ENCODE assay signal across 8 cellular contexts in the genomic region with DNA sequence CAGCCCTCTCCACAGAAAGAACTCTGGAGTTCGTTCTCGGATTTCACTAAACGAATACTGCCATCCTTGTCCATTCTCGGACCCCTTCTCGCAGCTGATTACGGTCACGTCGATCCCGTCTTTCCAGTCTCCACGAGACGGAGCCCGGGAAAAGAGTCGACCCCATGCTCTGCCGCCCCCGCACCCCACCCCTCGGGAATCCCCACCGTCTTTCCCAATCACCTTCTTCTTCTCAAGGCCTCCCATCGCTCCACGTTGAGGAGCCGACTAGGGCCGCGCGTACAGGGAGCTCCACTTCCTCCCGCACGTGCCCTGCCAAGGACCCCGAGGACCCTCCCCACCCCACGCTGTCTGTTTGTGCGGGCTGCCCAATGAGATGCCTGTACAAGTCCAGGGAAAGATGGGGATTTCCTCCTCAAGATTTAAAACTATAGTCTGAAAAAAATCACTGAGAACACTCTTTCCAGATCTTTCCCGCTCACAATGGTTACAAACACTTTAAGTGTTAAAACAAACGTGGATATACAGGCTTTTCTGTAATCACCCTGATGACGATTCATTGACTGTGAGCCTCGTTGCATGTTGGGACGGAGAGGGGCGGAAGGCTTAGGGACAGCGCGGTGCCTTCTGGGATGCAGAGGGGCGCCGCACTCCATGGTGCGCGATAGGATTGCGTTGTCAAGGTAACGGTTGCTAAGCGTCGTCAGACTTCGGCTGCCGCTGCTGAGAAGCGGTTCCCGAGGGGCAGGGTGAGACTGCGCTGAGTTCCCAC. TPM values are rescaled to one million over a fixed set of nuclear protein-coding genes. Genes with fewer than 3 reads are reported as not detected.
DNase-seq lines count a peak whose midpoint lies in the region; ATAC-seq and TF ChIP-seq lines count a peak whose summit lies in the region.

A gene (minus strand): TSS at position 323 of the 772 bp plus-strand sequence. CDS start 77 bp downstream, at position 246.

- ATAC-seq in HG02884 (IDR thresholded peaks at IDR 0.05; ENCODE audit: unreplicated experiment): peak; percentile 87
- peak; percentile 100 for ATAC-seq in left cardiac atrium
- ATAC-seq in upper lobe of right lung: peak; percentile 99

- H3K27ac ChIP-seq in upper lobe of right lung: peak within 1 kb of the TSS; percentile 88

- no peak for TF ChIP-seq CTCF in upper lobe of right lung (IDR thresholded peaks at IDR 0.05)

- peaks cover 29% of the 10 kb centered on the region for H3K36me3 ChIP-seq in upper lobe of right lung

- H3K9me3 ChIP-seq in upper lobe of right lung: no peaks in the 10 kb centered on the region

- intact Hi-C loops in T-helper 1 cell treated with Interleukin-12 subunit alpha and Interleukin-12 subunit beta and Interleukin-4 antibody, amounts not matched to agents 30 ng/mL and 1 ng/mL, for 36 hours (cut with micrococcal nuclease): loop anchor here (1.0 kb wide), 8 partner anchors 14 to 824 kb away; a partner anchor contains a TSS
- intact Hi-C loops in left cardiac atrium (cut with DNase I): no loop called here
- intact Hi-C loops in posterior vena cava (cut with DNase I): no loop called here
- intact Hi-C loops in upper lobe of right lung (cut with DNase I): no loop called here

- peak; percentile 50 for TF ChIP-seq POLR2A in GM15510 (IDR thresholded peaks at IDR 0.05; ENCODE audit: borderline replicate concordance, extremely low read depth, insufficient read length)

- peak within 1 kb of the TSS; percentile 95 for H3K4me3 ChIP-seq in upper lobe of right lung

- DNase-seq in NCI-H1694 (lab: John Stamatoyannopoulos, UW): peak; percentile 96
- DNase-seq in amygdala (lab: John Stamatoyannopoulos, UW): peak; percentile 39 to 97 (median 91)
- DNase-seq in left cardiac atrium: peak; percentile 96
- peak; percentile 98 for DNase-seq in posterior vena cava (ENCODE audit: low spot score)
- DNase-seq in upper lobe of right lung: peak; percentile 95

- H3K4me1 ChIP-seq in upper lobe of right lung: peaks cover 10% of the 10 kb centered on the region

- H3K27me3 ChIP-seq in upper lobe of right lung: no peaks in the 10 kb centered on the region

RNA-seq across cellular contexts. Expression of the gene that starts here (rescaled TPM):
- 88.1 and 89.0 TPM in 2 replicates for total RNA-seq in T-helper 1 cell treated with Interleukin-12 subunit alpha and Interleukin-12 subunit beta and Interleukin-4 antibody, amounts not matched to agents 30 ng/mL and 1 ng/mL, for 36 hours
- total RNA-seq in left cardiac atrium (10 to 100 TPM; 23.0 to 38.9 TPM), posterior vena cava (10 to 100 TPM; 37.9 to 48.2 TPM), upper lobe of right lung (46.5 TPM)

Comparison
In these comparisons a context has a peak if more than half of its experiments do, and no peak if none do; other contexts are left out.
1. Peak in every context shown above with its lines: DNase-seq, ATAC-seq, H3K4me3 ChIP-seq and H3K27ac ChIP-seq.